8 cellular contexts compared by ENCODE assay signal in genomic region chr17:18141210-18141803, GRCh38. TPM values are rescaled to one million over a fixed set of nuclear protein-coding genes. Genes with fewer than 3 reads are reported as not detected.
DNase-seq lines count a peak whose midpoint lies in the region; TF ChIP-seq lines count a peak whose summit lies in the region.

No MANE protein-coding gene starts in this region.

- peak; percentile 39 for TF ChIP-seq CTCF in MCF 10A (IDR thresholded peaks at IDR 0.05; ENCODE audit: unreplicated experiment)
- peak; percentile 20 to 58 for TF ChIP-seq CTCF in suprapubic skin (IDR thresholded peaks at IDR 0.05)

- H3K27me3 ChIP-seq in suprapubic skin, result no peaks in the 10 kb centered on the region

- no peak overlapping the region for H3K27ac Mint-ChIP-seq in MCF 10A (ENCODE audit: low read depth, unreplicated experiment)

- TF ChIP-seq EP300 in suprapubic skin (IDR thresholded peaks at IDR 0.05), result no peak

- H3K27ac ChIP-seq in suprapubic skin, result no peak overlapping the region

- H3K4me1 Mint-ChIP-seq in MCF 10A (ENCODE audit: insufficient read depth, unreplicated experiment), result no peaks in the 10 kb centered on the region

- CTCF ChIA-PET in MCF 10A (lab: Yijun Ruan, JAX), result interaction anchor here (0.6 to 2.5 kb wide), 11 partner anchors 12 to 235 kb away, joined by 3 to 25 read pairs (median 4); no protein-coding TSS in a partner anchor

- POLR2A ChIA-PET in MCF 10A (lab: Yijun Ruan, JAX), result no interaction called here

- no peaks in the 10 kb centered on the region for H3K9me3 ChIP-seq in suprapubic skin

- TF ChIP-seq POLR2A in suprapubic skin (IDR thresholded peaks at IDR 0.05), result no peak

- WGBS in suprapubic skin, result 31% methylated on average over 9 of the region's 9 CpGs

- no peaks in the 10 kb centered on the region for H3K36me3 ChIP-seq in suprapubic skin

- no peak overlapping the region for H3K4me3 Mint-ChIP-seq in MCF 10A (ENCODE audit: unreplicated experiment)

- no peaks in the 10 kb centered on the region for H3K36me3 Mint-ChIP-seq in MCF 10A (ENCODE audit: insufficient read depth, unreplicated experiment)

- H3K4me1 ChIP-seq in suprapubic skin, result peaks cover 4% of the 10 kb centered on the region

- no peaks in the 10 kb centered on the region for H3K27me3 Mint-ChIP-seq in MCF 10A (ENCODE audit: insufficient read depth, unreplicated experiment)

- H3K9me3 Mint-ChIP-seq in MCF 10A (ENCODE audit: unreplicated experiment), result no peaks in the 10 kb centered on the region

- intact Hi-C loops in MCF 10A (cut with micrococcal nuclease), result loop anchor here (1.0 to 10.0 kb wide), 3 partner anchors 43 to 73 kb away; no protein-coding TSS in a partner anchor

- BruUV-seq in MCF 10A (replicated peaks; lab: Mats Ljungman, UMichigan), result no TSS peak

- H3K4me3 ChIP-seq in suprapubic skin, result no peak overlapping the region

- DNase-seq in DMS153 treated with DMSO at 0.1 percent for 48 hours (lab: John Stamatoyannopoulos, UW; ENCODE audit: unreplicated experiment) (peak; percentile 1), DMS153 (lab: John Stamatoyannopoulos, UW) (no peak), HT-29 (ENCODE audit: low spot score) (peak; percentile 70), RPMI7951 (ENCODE audit: low read depth) (peak; percentile 45), MCF 10A (ENCODE audit: unreplicated experiment) (peak; percentile 71), kidney glomerular epithelial cell (lab: John Stamatoyannopoulos, UW) (peak; percentile 43), suprapubic skin (ENCODE audit: low spot score in 2 of 2) (no peak), T1000 (lab: John Stamatoyannopoulos, UW) (no peak)

RNA-seq across cellular contexts. Expression of gene MYO15A, which starts 32.8 kb away (rescaled TPM):
- 0.05 TPM in 1 of 2 replicates, not detected in the other for total RNA-seq in HT-29 (2014; rRNA removed; shearing (Covaris generic))
- total RNA-seq in RPMI7951 (2014; rRNA removed; shearing (Covaris generic)), result 0.24 TPM in 1 of 2 replicates, not detected in the other
- total RNA-seq in MCF 10A (2022) (0.20 and 1.1 TPM in 2 replicates), suprapubic skin (under 1 TPM; 0.23 to 0.49 (median 0.41) TPM)

RNA-seq across cellular contexts. Expression of gene ALKBH5, which starts 42.3 kb away (rescaled TPM):
- total RNA-seq in HT-29 (2014; rRNA removed; shearing (Covaris generic)), result 74.4 and 75.8 TPM in 2 replicates
- 62.8 and 65.1 TPM in 2 replicates for total RNA-seq in RPMI7951 (2014; rRNA removed; shearing (Covaris generic))
- 69.5 and 85.1 TPM in 2 replicates for total RNA-seq in MCF 10A (2022)
- total RNA-seq in suprapubic skin, result 10 to 100 TPM; 67.1 to 92.7 (median 73.2) TPM

RNA-seq across cellular contexts. Expression of gene DRG2, which starts 53.6 kb away (rescaled TPM):
- total RNA-seq in HT-29 (2014; rRNA removed; shearing (Covaris generic)), result 43.7 and 46.0 TPM in 2 replicates
- 25.7 and 45.5 TPM in 2 replicates for total RNA-seq in RPMI7951 (2014; rRNA removed; shearing (Covaris generic))
- total RNA-seq in MCF 10A (2022) (33.8 and 39.5 TPM in 2 replicates), suprapubic skin (10 to 100 TPM; 34.6 to 44.0 (median 37.9) TPM)

Comparison
In these comparisons a context has a peak if more than half of its experiments do, and no peak if none do; other contexts are left out.
1. DNase-seq: peak in DMS153 treated with DMSO at 0.1 percent for 48 hours (single experiment), HT-29 (single experiment), RPMI7951 (single experiment), MCF 10A (single experiment) and kidney glomerular epithelial cell (single experiment); none in DMS153 (single experiment), suprapubic skin (0 of 2) and T1000 (single experiment).